25 cellular contexts compared by ENCODE assay signal in genomic region chr2:10287766-10288165, GRCh38.
"Had no signal": no experiment of that assay in that cellular context is flagged by ENCODE, and none has a peak within 500 bp of the region (broad histone marks: within the 10 kb centered on the region; RNA-seq: fewer than 3 reads in every experiment).

No MANE protein-coding gene starts in this region.

- H3K4me2 ChIP-seq: hepatocyte had no signal

- DNase-seq: activated CD4-positive, alpha-beta T cell treated with anti-CD3 and anti-CD28 coated beads, Interleukin-2, amount 10 ng/mL, durations not matched to agents 7 days and 5 days; activated CD4-positive, CD25-positive, alpha-beta regulatory T cell treated with anti-CD3 and anti-CD28 coated beads, Interleukin-2, amount 50 U/mL, for 72 hours; activated CD8-positive, alpha-beta T cell treated with anti-CD3 and anti-CD28 coated beads for 36 hours; adrenal gland; brain microvascular endothelial cell; effector memory CD4-positive, alpha-beta T cell; glutamatergic neuron; kidney glomerular epithelial cell; left ventricle myocardium inferior; pancreas; right cardiac atrium; stimulated activated CD4-positive, alpha-beta T cell treated with anti-CD3 and anti-CD28 coated beads, Interleukin-12 subunit alpha, Interleukin-12 subunit beta, amount 100 ng/mL, for 4 hours; stimulated activated CD4-positive, alpha-beta T cell treated with anti-CD3 and anti-CD28 coated beads, Interleukin-4, amount 100 ng/mL, for 4 hours; stimulated activated naive CD8-positive, alpha-beta T cell treated with anti-CD3 and anti-CD28 coated beads, Interleukin-15, Interleukin-2, amounts not matched to agents 100 U/mL and 50 U/mL, for 24 hours; upper lobe of left lung had no signal

- H3K79me2 ChIP-seq: hepatocyte had no signal

- H3K4me1 Mint-ChIP-seq: central memory CD8-positive, alpha-beta T cell had no signal

- ATAC-seq: activated CD8-positive, alpha-beta T cell treated with anti-CD3 and anti-CD28 coated beads for 36 hours; esophagus mucosa; pancreas; right cardiac atrium; stimulated activated naive CD8-positive, alpha-beta T cell treated with anti-CD3 and anti-CD28 coated beads, Interleukin-15, Interleukin-2, amounts not matched to agents 100 U/mL and 50 U/mL, for 24 hours had no signal

- H3K27ac Mint-ChIP-seq: activated CD4-positive, alpha-beta T cell treated with anti-CD3 and anti-CD28 coated beads, Interleukin-2, amount 10 ng/mL, durations not matched to agents 7 days and 5 days; activated CD8-positive, alpha-beta T cell treated with anti-CD3 and anti-CD28 coated beads for 36 hours; activated naive CD8-positive, alpha-beta T cell; activated T-helper 1 cell treated with anti-CD3 and anti-CD28 coated beads, Interleukin-12 subunit alpha, Interleukin-12 subunit beta, Interleukin-2, Interleukin-4 antibody, amounts not matched to agents 30 ng/mL and 10 ng/mL and 1 ng/mL, durations not matched to agents 14 hours and 24 hours and 36 hours; memory B cell; nephron had no signal

- H3K4me3 Mint-ChIP-seq: activated CD4-positive, alpha-beta T cell treated with anti-CD3 and anti-CD28 coated beads, Interleukin-2, amount 10 ng/mL, durations not matched to agents 7 days and 5 days; activated CD8-positive, alpha-beta T cell treated with anti-CD3 and anti-CD28 coated beads for 36 hours; activated naive CD8-positive, alpha-beta T cell; activated T-helper 1 cell treated with anti-CD3 and anti-CD28 coated beads, Interleukin-12 subunit alpha, Interleukin-12 subunit beta, Interleukin-2, Interleukin-4 antibody, amounts not matched to agents 30 ng/mL and 10 ng/mL and 1 ng/mL, durations not matched to agents 14 hours and 24 hours and 36 hours; central memory CD8-positive, alpha-beta T cell; memory B cell; nephron had no signal

- H3K27me3 ChIP-seq: adrenal gland, ascending aorta, brain microvascular endothelial cell, hepatocyte, neutrophil, pancreas, upper lobe of left lung had no signal

- H2AFZ ChIP-seq: hepatocyte had no signal

- H3K9me3 ChIP-seq: adrenal gland, ascending aorta, left ventricle myocardium inferior, neutrophil, pancreas, upper lobe of left lung had no signal

- H3K36me3 ChIP-seq: adrenal gland, ascending aorta, brain microvascular endothelial cell, left ventricle myocardium inferior, neutrophil, pancreas, upper lobe of left lung had no signal

- H3K27ac ChIP-seq: adrenal gland, ascending aorta, brain microvascular endothelial cell, hepatocyte, left ventricle myocardium inferior, neutrophil, pancreas, upper lobe of left lung, VCaP had no signal

- H3K27me3 Mint-ChIP-seq: activated CD4-positive, alpha-beta T cell treated with anti-CD3 and anti-CD28 coated beads, Interleukin-2, amount 10 ng/mL, durations not matched to agents 7 days and 5 days; activated CD8-positive, alpha-beta T cell treated with anti-CD3 and anti-CD28 coated beads for 36 hours; activated naive CD8-positive, alpha-beta T cell; central memory CD8-positive, alpha-beta T cell; memory B cell had no signal

- H3K4me3 ChIP-seq: adrenal gland, ascending aorta, hepatocyte, left ventricle myocardium inferior, pancreas, upper lobe of left lung had no signal

- H3K9me3 Mint-ChIP-seq: activated CD4-positive, alpha-beta T cell treated with anti-CD3 and anti-CD28 coated beads, Interleukin-2, amount 10 ng/mL, durations not matched to agents 7 days and 5 days; activated CD8-positive, alpha-beta T cell treated with anti-CD3 and anti-CD28 coated beads for 36 hours; activated T-helper 1 cell treated with anti-CD3 and anti-CD28 coated beads, Interleukin-12 subunit alpha, Interleukin-12 subunit beta, Interleukin-2, Interleukin-4 antibody, amounts not matched to agents 30 ng/mL and 10 ng/mL and 1 ng/mL, durations not matched to agents 14 hours and 24 hours and 36 hours; central memory CD8-positive, alpha-beta T cell; memory B cell had no signal

- H3K36me3 Mint-ChIP-seq: activated naive CD8-positive, alpha-beta T cell; memory B cell had no signal
